24 cellular contexts compared by ENCODE assay signal in the genomic region with DNA sequence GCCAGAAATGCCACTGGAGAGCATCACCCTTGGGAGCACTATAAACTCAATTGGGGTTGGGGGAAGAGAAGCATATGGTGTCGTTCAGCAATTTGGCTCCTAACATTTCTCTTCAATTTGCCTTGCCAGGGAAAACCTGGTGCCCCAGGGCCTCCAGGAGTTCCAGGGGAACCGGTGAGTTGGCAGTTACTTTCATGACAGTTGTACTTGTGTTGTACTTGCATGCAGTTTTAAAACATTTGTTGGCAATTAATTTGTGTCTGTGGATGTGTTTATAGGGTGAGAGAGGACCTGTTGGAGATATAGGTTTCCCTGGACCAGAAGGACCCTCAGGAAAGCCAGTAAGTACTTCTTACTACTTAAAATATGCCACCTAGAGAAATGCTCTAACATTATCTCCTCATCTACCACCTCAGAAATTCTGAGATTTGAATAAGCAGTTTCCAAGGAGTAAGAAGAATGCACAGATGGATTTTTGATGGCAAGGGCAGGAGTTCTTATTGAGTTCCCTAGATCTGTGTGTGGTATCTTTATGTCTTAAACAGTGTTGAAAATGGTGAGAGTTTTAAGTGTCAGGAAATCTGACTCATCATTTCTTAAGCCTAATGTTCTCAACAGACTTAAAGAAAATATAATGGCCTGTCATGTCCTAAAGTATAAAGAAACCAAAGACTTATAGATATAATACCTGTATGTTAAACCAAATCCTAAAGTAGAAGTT.
"Had no signal": no experiment of that assay in that cellular context is flagged by ENCODE, and none has a peak within 500 bp of the region (broad histone marks: within the 10 kb centered on the region; RNA-seq: fewer than 3 reads in every experiment).

No MANE protein-coding gene starts in this region.

- ATAC-seq: foreskin keratinocyte, left lobe of liver, natural killer cell, psoas muscle, right cardiac atrium had no signal

- H3K9me3 ChIP-seq: colonic mucosa, ovary, psoas muscle, testis had no signal

- FAIRE-seq: small intestine had no signal

- H3K4me3 ChIP-seq: colonic mucosa, lung, ovary, psoas muscle, stomach, testis had no signal

- H3K27ac ChIP-seq: brain microvascular endothelial cell, colonic mucosa, epithelial cell of prostate, foreskin keratinocyte, ovary, psoas muscle, stomach, testis, VCaP had no signal

- H3K36me3 ChIP-seq: brain microvascular endothelial cell, colonic mucosa, ovary, stomach had no signal

- H3K27me3 ChIP-seq: brain microvascular endothelial cell, colonic mucosa, ovary, stomach, testis had no signal

- DNase-seq: activated CD4-positive, alpha-beta T cell treated with anti-CD3 and anti-CD28 coated beads for 1 hour; activated CD8-positive, alpha-beta memory T cell treated with anti-CD3 and anti-CD28 coated beads for 24 hours; activated CD8-positive, alpha-beta memory T cell treated with anti-CD3 and anti-CD28 coated beads, Interleukin-2, amount 50 U/mL, for 48 hours; activated effector memory CD4-positive, alpha-beta T cell treated with anti-CD3 and anti-CD28 coated beads, Interleukin-2, amount 50 U/mL, for 16 hours; activated naive CD4-positive, alpha-beta T cell treated with anti-CD3 and anti-CD28 coated beads, Interleukin-2, amount 50 U/mL, for 16 hours; aorta; brain microvascular endothelial cell; colonic mucosa; endodermal cell; foreskin keratinocyte; hippocampal formation; islet precursor cell; natural killer cell; ovary; psoas muscle; right cardiac atrium; small intestine; stimulated activated CD4-positive, alpha-beta T cell treated with anti-CD3 and anti-CD28 coated beads, Interleukin-4, amount 100 ng/mL, for 1 hour; stomach; testis had no signal

- H3K4me1 ChIP-seq: colonic mucosa, foreskin keratinocyte, psoas muscle, stomach, testis had no signal
